ENCODE assay signal across 21 cellular contexts in genomic region chr11:129313588-129314288, GRCh38.
DNase-seq lines count a peak whose midpoint lies in the region; ATAC-seq and TF ChIP-seq lines count a peak whose summit lies in the region.
"Had no signal": no experiment of that assay in that cellular context is flagged by ENCODE, and none has a peak within 500 bp of the region (broad histone marks: within the 10 kb centered on the region; RNA-seq: fewer than 3 reads in every experiment).

No MANE protein-coding gene starts in this region.

- H3K9ac ChIP-seq in neural progenitor cell: no peak overlapping the region

- no peaks in the 10 kb centered on the region for H3K79me2 ChIP-seq in neural progenitor cell (ENCODE audit: low read depth)

- H3K4me3 Mint-ChIP-seq in neural progenitor cell: no peak overlapping the region
- H3K4me3 Mint-ChIP-seq: GM23338 had no signal

- peaks cover 13% of the 10 kb centered on the region for H3K27me3 Mint-ChIP-seq in neural progenitor cell (ENCODE audit: insufficient read depth, low read depth)

- H3K36me3 ChIP-seq in esophagus (ENCODE audit: control insufficient read depth in 2 of 2, insufficient read depth in 2 of 2, low read length in 1 of 2) (no peaks in the 10 kb centered on the region), neural progenitor cell (no peaks in the 10 kb centered on the region)
- H3K36me3 ChIP-seq: MG63, ovary, Peyer's patch, upper lobe of left lung had no signal

- TF ChIP-seq CTCF in neural progenitor cell (IDR thresholded peaks at IDR 0.05): no peak

- H3K4me1 Mint-ChIP-seq in neural progenitor cell: peaks cover 33% of the 10 kb centered on the region

- WGBS in esophagus, 2 donors: 70 to 78% methylated on average over 4 of the region's 4 CpGs

- H3K27me3 ChIP-seq in esophagus (ENCODE audit: control insufficient read depth in 1 of 2, insufficient read depth in 2 of 2, low read length in 2 of 2) (no peaks in the 10 kb centered on the region), neural progenitor cell (no peaks in the 10 kb centered on the region)
- H3K27me3 ChIP-seq: MG63, ovary, Peyer's patch, upper lobe of left lung had no signal

- peaks cover 5 to 17% of the 10 kb centered on the region in 2 donors for H3K4me1 ChIP-seq in esophagus (ENCODE audit: control insufficient read depth in 2 of 2, insufficient read depth in 2 of 2, low read length in 1 of 2)
- H3K4me1 ChIP-seq in neural progenitor cell: peaks cover 27% of the 10 kb centered on the region

- H3K36me3 Mint-ChIP-seq in neural progenitor cell: no peaks in the 10 kb centered on the region

- H3K4me3 ChIP-seq in esophagus (ENCODE audit: low read depth in 1 of 2, low read length in 2 of 2): no peak overlapping the region
- no peak overlapping the region for H3K4me3 ChIP-seq in neural progenitor cell
- H3K4me3 ChIP-seq: GM23338, MG63, ovary, Peyer's patch, upper lobe of left lung had no signal

- no peaks in the 10 kb centered on the region for H4K20me1 ChIP-seq in neural progenitor cell (ENCODE audit: low read depth)

- peaks cover 7% of the 10 kb centered on the region for H3F3A ChIP-seq in neural progenitor cell (ENCODE audit: low read depth)

- H3K9me3 ChIP-seq in esophagus (ENCODE audit: control insufficient read depth in 2 of 2, insufficient read depth in 1 of 2, low read depth in 1 of 2, low read length in 1 of 2) (no peaks in the 10 kb centered on the region), neural progenitor cell (ENCODE audit: low read depth) (no peaks in the 10 kb centered on the region)
- H3K9me3 ChIP-seq: MG63, ovary, Peyer's patch, upper lobe of left lung had no signal

- DNase-seq in DMS53 (lab: John Stamatoyannopoulos, UW): peak; percentile 58
- no peak for DNase-seq in DMS53 treated with DMSO at 0.1 percent for 48 hours (lab: John Stamatoyannopoulos, UW; ENCODE audit: unreplicated experiment)
- peak; percentile 39 for DNase-seq in NCI-H446 treated with DMSO at 0.1 percent for 48 hours (lab: John Stamatoyannopoulos, UW)
- DNase-seq in neural progenitor cell (ENCODE audit: low spot score): no peak
- no peak for DNase-seq in kidney glomerular epithelial cell (lab: John Stamatoyannopoulos, UW)
- DNase-seq: 8988T; activated CD4-positive, alpha-beta T cell treated with anti-CD3 and anti-CD28 coated beads, Interleukin-2, amount 50 U/mL, for 48 hours; central memory CD4-positive, alpha-beta T cell; MG63; midbrain; NCI-H345; ovary; Peyer's patch; stimulated activated CD4-positive, alpha-beta T cell treated with anti-CD3 and anti-CD28 coated beads, Interleukin-15, amount 100 ng/mL, for 24 hours; T-helper 9 cell; upper lobe of left lung had no signal

- no peak overlapping the region for H2AFZ ChIP-seq in neural progenitor cell (replicated peaks)

- peak overlapping the region; percentile 34 for H3K27ac Mint-ChIP-seq in neural progenitor cell
- H3K27ac Mint-ChIP-seq: activated T-helper 2 cell treated with anti-CD3 and anti-CD28 coated beads, Interferon-gamma antibody, Interleukin-2, Interleukin-4, amounts not matched to agents 10 μg/mL and 5 μg/mL and 100 μg/mL, durations not matched to agents 14 hours and 24 hours and 36 hours; GM23338 had no signal

- no peak overlapping the region for H3K4me2 ChIP-seq in neural progenitor cell
- H3K4me2 ChIP-seq: GM23338 had no signal

- peak overlapping the region; percentile 33 to 37 for H3K27ac ChIP-seq in esophagus (ENCODE audit: low read depth in 2 of 2, low read length in 1 of 2)
- no peak overlapping the region for H3K27ac ChIP-seq in neural progenitor cell
- H3K27ac ChIP-seq: ovary, Peyer's patch, upper lobe of left lung had no signal

- ATAC-seq in GM19351 (IDR thresholded peaks at IDR 0.05; ENCODE audit: unreplicated experiment) (no peak), GM18868 (IDR thresholded peaks at IDR 0.05; ENCODE audit: unreplicated experiment) (no peak)

- peaks cover 7% of the 10 kb centered on the region for H3K9me3 Mint-ChIP-seq in neural progenitor cell
- H3K9me3 Mint-ChIP-seq: activated T-helper 2 cell treated with anti-CD3 and anti-CD28 coated beads, Interferon-gamma antibody, Interleukin-2, Interleukin-4, amounts not matched to agents 10 μg/mL and 5 μg/mL and 100 μg/mL, durations not matched to agents 14 hours and 24 hours and 36 hours had no signal

Comparison
In these comparisons a context has a peak if more than half of its experiments do, and no peak if none do; other contexts are left out.
1. DNase-seq: peak in DMS53 (single experiment) and NCI-H446 treated with DMSO at 0.1 percent for 48 hours (single experiment); none in DMS53 treated with DMSO at 0.1 percent for 48 hours (single experiment), neural progenitor cell (single experiment) and kidney glomerular epithelial cell (single experiment).